ENCODE assay signal across 12 cellular contexts in genomic region chr10:95288273-95288672, GRCh38. TPM values are rescaled to one million over a fixed set of nuclear protein-coding genes. Genes with fewer than 3 reads are reported as not detected.
DNase-seq lines count a peak whose midpoint lies in the region; TF ChIP-seq lines count a peak whose summit lies in the region.
"Had no signal": no experiment of that assay in that cellular context is flagged by ENCODE, and none has a peak within 500 bp of the region (broad histone marks: within the 10 kb centered on the region; RNA-seq: fewer than 3 reads in every experiment).

No MANE protein-coding gene starts in this region.

- H2AFZ ChIP-seq in trophoblast cell (ENCODE audit: insufficient read depth, low read length, poor library complexity) (no peak overlapping the region), neural progenitor cell (replicated peaks) (no peak overlapping the region)

- H3K14ac ChIP-seq in trophoblast cell (ENCODE audit: low read length): no peak overlapping the region

- no peak overlapping the region for H2BK12ac ChIP-seq in trophoblast cell (ENCODE audit: low read length)

- H3K27ac Mint-ChIP-seq in Caco-2 (ENCODE audit: unreplicated experiment) (peak overlapping the region; percentile 55), osteocyte (ENCODE audit: unreplicated experiment) (no peak overlapping the region), neural progenitor cell (no peak overlapping the region)

- H3K27me3 ChIP-seq in Caco-2 (replicated peaks; ENCODE audit: control insufficient read depth, insufficient read depth, low read length) (no peaks in the 10 kb centered on the region), trophoblast cell (ENCODE audit: insufficient read depth, low read length) (no peaks in the 10 kb centered on the region), neural progenitor cell (peaks cover 47% of the 10 kb centered on the region)

- H3K79me1 ChIP-seq in trophoblast cell (ENCODE audit: low read length): peaks cover 20% of the 10 kb centered on the region

- WGBS in trophoblast cell (ENCODE audit: extremely low coverage, insufficient coverage, insufficient read length): no CpG with 5 or more reads among the region's 1 CpG

- POLR2A ChIA-PET in Caco-2 (lab: Charles Lee): interaction anchor here (1.4 kb wide), 1 partner anchor 14 kb away, joined by 12 read pairs; no protein-coding TSS in a partner anchor

- H3K4me3 ChIP-seq in Caco-2 (ENCODE audit: low read depth, low read length) (peak overlapping the region; percentile 89; the same call in 1 of the 2 replicates), fibroblast of villous mesenchyme (ENCODE audit: low read depth, low read length) (peak overlapping the region; percentile 97), trophoblast cell (ENCODE audit: low read depth, low read length) (no peak overlapping the region), neural progenitor cell (no peak overlapping the region)

- H3K9me3 ChIP-seq in Caco-2: no peaks in the 10 kb centered on the region
- peaks cover 3% of the 10 kb centered on the region for H3K9me3 ChIP-seq in trophoblast cell (ENCODE audit: insufficient read depth, low read depth, low read length)
- no peaks in the 10 kb centered on the region for H3K9me3 ChIP-seq in neural progenitor cell (ENCODE audit: low read depth)

- H3K27me3 Mint-ChIP-seq in Caco-2 (ENCODE audit: insufficient read depth, unreplicated experiment): no peaks in the 10 kb centered on the region
- no peaks in the 10 kb centered on the region for H3K27me3 Mint-ChIP-seq in osteocyte (ENCODE audit: unreplicated experiment)
- peaks cover 30% of the 10 kb centered on the region for H3K27me3 Mint-ChIP-seq in neural progenitor cell (ENCODE audit: insufficient read depth, low read depth)

- no peak overlapping the region for H3K23ac ChIP-seq in trophoblast cell (ENCODE audit: low read length)

- peaks cover 24% of the 10 kb centered on the region for H3K79me2 ChIP-seq in trophoblast cell (ENCODE audit: control insufficient read depth, insufficient read depth, low read length, poor library complexity)
- H3K79me2 ChIP-seq in neural progenitor cell (ENCODE audit: low read depth): peaks cover 3% of the 10 kb centered on the region

- H3K9ac ChIP-seq in trophoblast cell (ENCODE audit: low read length) (no peak overlapping the region), neural progenitor cell (no peak overlapping the region)

- H3K36me3 Mint-ChIP-seq in Caco-2 (ENCODE audit: insufficient read depth, unreplicated experiment) (peaks cover 68% of the 10 kb centered on the region), osteocyte (ENCODE audit: unreplicated experiment) (no peaks in the 10 kb centered on the region), neural progenitor cell (no peaks in the 10 kb centered on the region)

- peaks cover 11% of the 10 kb centered on the region for H3F3A ChIP-seq in neural progenitor cell (ENCODE audit: low read depth)

- no peak overlapping the region for H3K18ac ChIP-seq in trophoblast cell (ENCODE audit: low read length)

- BruUV-seq in Caco-2 (replicated peaks; lab: Mats Ljungman, UMichigan): no TSS peak

- no peak overlapping the region for H4K91ac ChIP-seq in trophoblast cell (ENCODE audit: low read depth, low read length)

- H3K4me2 ChIP-seq in trophoblast cell (ENCODE audit: low read length) (peak overlapping the region; percentile 53), neural progenitor cell (no peak overlapping the region)

- H3K4me3 Mint-ChIP-seq in Caco-2 (ENCODE audit: unreplicated experiment) (peak overlapping the region; percentile 82), osteocyte (ENCODE audit: unreplicated experiment) (no peak overlapping the region), neural progenitor cell (no peak overlapping the region)

- no peak overlapping the region for H2BK120ac ChIP-seq in trophoblast cell (ENCODE audit: insufficient read depth, low read length, poor library complexity)

- no peaks in the 10 kb centered on the region for H4K20me1 ChIP-seq in neural progenitor cell (ENCODE audit: low read depth)

- intact Hi-C loops in Caco-2 (cut with micrococcal nuclease; ENCODE audit: unreplicated experiment): loop anchor here (2.0 kb wide), 1 partner anchor 75 kb away; no protein-coding TSS in a partner anchor

- H3K4ac ChIP-seq in trophoblast cell (ENCODE audit: low read depth, low read length): no peak overlapping the region

- H4K8ac ChIP-seq in trophoblast cell (ENCODE audit: low read depth, low read length): no peak overlapping the region

- H3K4me1 Mint-ChIP-seq in Caco-2 (ENCODE audit: low read depth, unreplicated experiment): peaks cover 40% of the 10 kb centered on the region
- peaks cover 27% of the 10 kb centered on the region for H3K4me1 Mint-ChIP-seq in osteocyte (ENCODE audit: unreplicated experiment)
- H3K4me1 Mint-ChIP-seq in neural progenitor cell: peaks cover 8% of the 10 kb centered on the region

- DNase-seq in Caco-2: no peak
- DNase-seq in NCI-H69 (lab: John Stamatoyannopoulos, UW): peak; percentile 43
- DNase-seq in fibroblast of villous mesenchyme (ENCODE audit: low read depth): no peak
- no peak for DNase-seq in trophoblast cell
- DNase-seq in osteocyte (ENCODE audit: extremely low spot score, unreplicated experiment): no peak
- DNase-seq in neural progenitor cell (ENCODE audit: low spot score): no peak
- no peak for DNase-seq in A172 (ENCODE audit: low spot score)
- no peak for DNase-seq in SIG-M5 (lab: John Stamatoyannopoulos, UW)
- DNase-seq: activated CD4-positive, CD25-positive, alpha-beta regulatory T cell treated with anti-CD3 and anti-CD28 coated beads, Interleukin-2, amount 50 U/mL, for 72 hours; C1 segment of cervical spinal cord; caudate nucleus; Karpas-422 had no signal

- CTCF ChIA-PET in Caco-2 (lab: Charles Lee): interaction anchor here (1.0 to 2.4 kb wide), 3 partner anchors 23 to 75 kb away, joined by 4 to 8 read pairs (median 4); no protein-coding TSS in a partner anchor

- H3K27ac ChIP-seq in trophoblast cell (ENCODE audit: low read depth, low read length) (no peak overlapping the region), neural progenitor cell (no peak overlapping the region)

- no peak overlapping the region for H4K12ac ChIP-seq in trophoblast cell (ENCODE audit: low read depth, low read length)

- no peaks in the 10 kb centered on the region for H3K9me3 Mint-ChIP-seq in Caco-2 (ENCODE audit: unreplicated experiment)
- no peaks in the 10 kb centered on the region for H3K9me3 Mint-ChIP-seq in osteocyte (ENCODE audit: unreplicated experiment)
- peaks cover 6% of the 10 kb centered on the region for H3K9me3 Mint-ChIP-seq in neural progenitor cell

- TF ChIP-seq CTCF in Caco-2 (IDR thresholded peaks at IDR 0.05; ENCODE audit: insufficient read depth in 1 of 2, low read depth in 1 of 2, low read length in 1 of 2, severe bottlenecking in 1 of 2, unreplicated experiment in 1 of 2) (no peak), fibroblast of villous mesenchyme (IDR thresholded peaks at IDR 0.05; ENCODE audit: insufficient read depth, low read depth, low read length) (no peak), osteocyte (IDR thresholded peaks at IDR 0.05) (no peak), neural progenitor cell (IDR thresholded peaks at IDR 0.05) (no peak)

- H3K4me1 ChIP-seq in Caco-2 (peaks cover 63% of the 10 kb centered on the region), trophoblast cell (ENCODE audit: control insufficient read depth in 1 of 2, insufficient read depth in 2 of 2, low read length in 2 of 2) (peaks cover 13 to 27% of the 10 kb centered on the region in 2 experiments), neural progenitor cell (peaks cover 13% of the 10 kb centered on the region)

- no peak overlapping the region for H2BK5ac ChIP-seq in trophoblast cell (ENCODE audit: low read depth, low read length, poor library complexity)

- no peaks in the 10 kb centered on the region; the same call in 1 of the 2 replicates for H3K36me3 ChIP-seq in Caco-2 (ENCODE audit: control insufficient read depth, insufficient read depth, low read length)
- H3K36me3 ChIP-seq in trophoblast cell (ENCODE audit: control insufficient read depth in 1 of 2, insufficient read depth in 2 of 2, low read length in 2 of 2): no peaks in the 10 kb centered on the region
- H3K36me3 ChIP-seq in neural progenitor cell: no peaks in the 10 kb centered on the region

- no peak overlapping the region for H2AK5ac ChIP-seq in trophoblast cell (ENCODE audit: low read length)

RNA-seq across cellular contexts. Expression of gene PDLIM1, which starts 2.5 kb away (rescaled TPM):
- 417 and 506 TPM in 2 replicates for total RNA-seq in Caco-2 (2022)
- 65.7 and 75.6 TPM in 2 replicates for total RNA-seq in fibroblast of villous mesenchyme
- polyA plus RNA-seq in trophoblast cell (2013): 338 and 355 TPM in 2 replicates
- 71.7 and 73.8 TPM in 2 replicates for total RNA-seq in osteocyte
- 4.6 and 7.9 TPM in 2 replicates for total RNA-seq in neural progenitor cell (ENCODE audit: low replicate concordance)
- 18.9 and 20.9 TPM in 2 replicates for total RNA-seq in A172 (2014; rRNA removed; shearing (Covaris generic))

Comparison
In these comparisons a context has a peak if more than half of its experiments do, and no peak if none do; other contexts are left out.
1. H3K4me3 ChIP-seq: peak in Caco-2 (single experiment) and fibroblast of villous mesenchyme (single experiment); none in trophoblast cell (single experiment) and neural progenitor cell (single experiment).